8 cellular contexts compared by ENCODE assay signal in genomic region chr18:34787931-34788532, GRCh38.
DNase-seq lines count a peak whose midpoint lies in the region; ATAC-seq and TF ChIP-seq lines count a peak whose summit lies in the region.

No MANE protein-coding gene starts in this region.

- H3K27ac ChIP-seq in HEK293 (ENCODE audit: extremely low read depth, low read depth, low read length) (no peak overlapping the region), RWPE1 (no peak overlapping the region), left lung (no peak overlapping the region), testis (no peak overlapping the region)

- TF ChIP-seq POLR2A in testis (IDR thresholded peaks at IDR 0.05), result no peak

- peak; percentile 50 for ATAC-seq in Right ventricle myocardium inferior
- peak; percentile 87 for ATAC-seq in left lung

- no peak overlapping the region for H3K4me3 ChIP-seq in HEK293 (ENCODE audit: low read depth, low read length)
- no peak overlapping the region for H3K4me3 ChIP-seq in choroid plexus epithelial cell (ENCODE audit: low read depth, low read length)
- H3K4me3 ChIP-seq in left lung, result no peak overlapping the region
- no peak overlapping the region for H3K4me3 ChIP-seq in testis

- H3K27me3 ChIP-seq in left lung (no peaks in the 10 kb centered on the region), testis (no peaks in the 10 kb centered on the region)

- H3K4me1 ChIP-seq in HEK293 (ENCODE audit: control insufficient read depth, insufficient read depth, low read length) (no peaks in the 10 kb centered on the region), left lung (no peaks in the 10 kb centered on the region), testis (no peaks in the 10 kb centered on the region)

- POLR2A ChIA-PET in HEK293 (lab: Yijun Ruan, JAX), result interaction anchor here (0.6 kb wide), 1 partner anchor 175 kb away, joined by 3 read pairs; no protein-coding TSS in a partner anchor
- POLR2A ChIA-PET in RWPE1 (lab: Yijun Ruan, JAX; ENCODE audit: low non-redundant PET), result no interaction called here

- DNase-seq in Right ventricle myocardium inferior (ENCODE audit: missing footprints), result no peak
- DNase-seq in cardiac septum (ENCODE audit: low spot score), result no peak
- peak; percentile 71 for DNase-seq in NAMALWA (ENCODE audit: low spot score)
- DNase-seq in RWPE1 (ENCODE audit: low spot score), result peak; percentile 14
- peak; percentile 83 for DNase-seq in choroid plexus epithelial cell (ENCODE audit: low read depth)
- DNase-seq in left lung, result no peak
- DNase-seq in testis, result peak; percentile 55

- H3K36me3 ChIP-seq in HEK293 (ENCODE audit: control insufficient read depth in 2 of 2, insufficient read depth in 1 of 2, low read length in 2 of 2), result no peaks in the 10 kb centered on the region
- H3K36me3 ChIP-seq in left lung, result no peaks in the 10 kb centered on the region
- H3K36me3 ChIP-seq in testis (ENCODE audit: low read depth, missing control alignments), result no peaks in the 10 kb centered on the region

- CTCF ChIA-PET in HEK293 (lab: Yijun Ruan, JAX), result interaction anchor here (0.6 to 9.5 kb wide), 22 partner anchors 10 to 465 kb away, joined by 3 to 107 read pairs (median 4); no protein-coding TSS in a partner anchor
- CTCF ChIA-PET in RWPE1 (lab: Yijun Ruan, JAX), result interaction anchor here (0.5 to 1.4 kb wide), 5 partner anchors 126 to 665 kb away, joined by 3 to 8 read pairs (median 4); no protein-coding TSS in a partner anchor

- TF ChIP-seq CTCF in HEK293 (tag by site-specific recombination; IDR thresholded peaks at IDR 0.05) (peak; percentile 57), RWPE1 (conservative IDR thresholded peaks at IDR 0.05; ENCODE audit: low read depth) (peak; percentile 80), choroid plexus epithelial cell (conservative IDR thresholded peaks at IDR 0.05; ENCODE audit: low read depth, low read length) (peak; percentile 67), left lung (IDR thresholded peaks at IDR 0.05) (peak; percentile 61 to 65), testis (IDR thresholded peaks at IDR 0.05) (peak; percentile 64 to 82 (median 67))

- 16 to 18% methylated on average over 7 of the region's 7 CpGs for WGBS in testis, 2 donors

- H3K9me3 ChIP-seq in HEK293 (ENCODE audit: control insufficient read depth, insufficient read depth, low read depth, low read length) (no peaks in the 10 kb centered on the region), left lung (no peaks in the 10 kb centered on the region), testis (no peaks in the 10 kb centered on the region)

- intact Hi-C loops in Right ventricle myocardium inferior (cut with DNase I), result loop anchor here (2.0 to 10.0 kb wide), 5 partner anchors 126 to 663 kb away; no protein-coding TSS in a partner anchor
- intact Hi-C loops in cardiac septum (cut with DNase I), result loop anchor here (2.0 kb wide), 1 partner anchor 127 kb away; no protein-coding TSS in a partner anchor
- intact Hi-C loops in left lung (cut with DNase I), result no loop called here
- intact Hi-C loops in testis (cut with DNase I; ENCODE audit: low total_unique reads), result no loop called here

TF ChIP-seq in HEK293, 187 proteins besides CTCF, POLR2A, EP300 and RAD21:
- TF ChIP-seq ZFP69B (tag by site-specific recombination; IDR thresholded peaks at IDR 0.05) (no peak), PRDM6 (tag by site-specific recombination; IDR thresholded peaks at IDR 0.05) (no peak), ZNF544 (tag by site-specific recombination; IDR thresholded peaks at IDR 0.05) (no peak), ZSCAN18 (tag by site-specific recombination; IDR thresholded peaks at IDR 0.05) (no peak), ZFHX2 (tag by site-specific recombination; conservative IDR thresholded peaks at IDR 0.05) (no peak), ZNF529 (tag by site-specific recombination; IDR thresholded peaks at IDR 0.05; ENCODE audit: insufficient replicate concordance) (no peak), ZNF560 (tag by site-specific recombination; IDR thresholded peaks at IDR 0.05; ENCODE audit: borderline replicate concordance) (no peak), ZNF654 (tag by site-specific recombination; IDR thresholded peaks at IDR 0.05; ENCODE audit: low read depth) (peak; percentile 75), ZBTB11 (tag by site-specific recombination; conservative IDR thresholded peaks at IDR 0.05; ENCODE audit: low read depth) (no peak), ZNF561 (tag by site-specific recombination; IDR thresholded peaks at IDR 0.05; ENCODE audit: borderline replicate concordance) (no peak), TRIM28 (IDR thresholded peaks at IDR 0.05; ENCODE audit: borderline replicate concordance, low read length) (peak; percentile 51; the same call in 1 of the 2 replicates), EGR2 (tag by site-specific recombination; IDR thresholded peaks at IDR 0.05; ENCODE audit: low read depth) (no peak), ZNF768 (tag by site-specific recombination; IDR thresholded peaks at IDR 0.05) (no peak), ZNF530 (tag by site-specific recombination; IDR thresholded peaks at IDR 0.05; ENCODE audit: low read depth) (no peak), ZNF692 (tag by site-specific recombination; IDR thresholded peaks at IDR 0.05) (0 out of 2 replicates have a peak, but pooled peaks have one; percentile 14)

Comparison
In these comparisons a context has a peak if more than half of its experiments do, and no peak if none do; other contexts are left out.
1. DNase-seq: peak in NAMALWA (single experiment), RWPE1 (single experiment), choroid plexus epithelial cell (single experiment) and testis (single experiment); none in Right ventricle myocardium inferior (single experiment), cardiac septum (single experiment) and left lung (0 of 2).
2. intact Hi-C loops: an anchor here in Right ventricle myocardium inferior (2.0 to 10.0 kb wide) and cardiac septum (2.0 kb wide); none called in left lung and testis.
3. Peak in every context shown above with its lines, with median percentiles within 50 percentile points of each other: CTCF ChIP-seq.